In genomic region chr4:184343400-184344177, GRCh38 we compare ENCODE assay signal across 8 cellular contexts.
A peak's percentile ranks its signal among the peaks of the same experiment; 100 is the strongest.
DNase-seq lines count a peak whose midpoint lies in the region; ATAC-seq and TF ChIP-seq lines count a peak whose summit lies in the region.

No MANE protein-coding gene starts in this region.

- H3K4me1 Mint-ChIP-seq in osteocyte (ENCODE audit: unreplicated experiment), result peaks cover 17% of the 10 kb centered on the region

- intact Hi-C loops in heart left ventricle (cut with DNase I), result loop anchor here in 6 of 10 donors (2.0 to 10.0 kb wide), 5 partner anchors 41 to 301 kb away; partner anchors contain the start of genes IRF2 (in 3 of the 6), CASP3 (in 1 of the 6) and PRIMPOL (in 1 of the 6)

- H3K9ac ChIP-seq in GM23248 (peak overlapping the region; percentile 69), MM.1S (ENCODE audit: low read length) (peak overlapping the region; percentile 68)

- POLR2A ChIA-PET in GM10248 (lab: Yijun Ruan, JAX), result interaction anchor here (1.0 to 1.7 kb wide), 2 partner anchors 10 to 63 kb away, joined by 3 to 4 read pairs; no protein-coding TSS in a partner anchor

- H3K4me2 ChIP-seq in GM23248 (ENCODE audit: unreplicated experiment) (peak overlapping the region; percentile 82), MM.1S (ENCODE audit: low read depth, low read length) (peak overlapping the region; percentile 92)

- WGBS in GM23248 (ENCODE audit: low coverage in 1 of 2, low lambda C conversion rate in 2 of 2, missing lambda C conversion rate in 2 of 2), 2 experiments, result 1 to 2% methylated on average over 20 of the region's 20 CpGs
- WGBS in heart left ventricle, 4 donors, result 2 to 5% (median 2%) methylated on average over 20 of the region's 20 CpGs

- H3F3A ChIP-seq in GM23248 (ENCODE audit: insufficient read depth) (no peaks in the 10 kb centered on the region), MM.1S (ENCODE audit: insufficient read depth, low read length) (peaks cover 52% of the 10 kb centered on the region)

- H3K27ac ChIP-seq in GM23248, result peak overlapping the region; percentile 1; the same call in 1 of the 2 replicates
- H3K27ac ChIP-seq in MM.1S (ENCODE audit: low read length), result peak overlapping the region; percentile 86
- peak overlapping the region in 11 of 12 donors; percentile 71 to 94 (median 85) for H3K27ac ChIP-seq in heart left ventricle

- in situ Hi-C loops in GM23248 (cut with MboI), result no loop called here

- no peaks in the 10 kb centered on the region for H3K36me3 ChIP-seq in GM23248 (ENCODE audit: low read depth)
- H3K36me3 ChIP-seq in MM.1S (replicated peaks; ENCODE audit: insufficient read depth, low read length), result no peaks in the 10 kb centered on the region
- H3K36me3 ChIP-seq in heart left ventricle, result no peaks in the 10 kb centered on the region

- no peak for TF ChIP-seq CTCF in MM.1S (IDR thresholded peaks at IDR 0.05; ENCODE audit: low read length)
- TF ChIP-seq CTCF in heart left ventricle (IDR thresholded peaks at IDR 0.05), result no peak
- no peak for TF ChIP-seq CTCF in osteocyte (IDR thresholded peaks at IDR 0.05)
- no peak for TF ChIP-seq CTCF in GM10248 (IDR thresholded peaks at IDR 0.05; ENCODE audit: control extremely low read depth, extremely low read depth, low read depth, missing control alignments)

- H3K27ac Mint-ChIP-seq in osteocyte (ENCODE audit: unreplicated experiment), result peak overlapping the region; percentile 83

- H3K9me3 Mint-ChIP-seq in osteocyte (ENCODE audit: unreplicated experiment), result no peaks in the 10 kb centered on the region

- DNase-seq in DMS79 treated with DMSO at 0.1 percent for 48 hours (lab: John Stamatoyannopoulos, UW), result peak; percentile 62
- peak; percentile 89 for DNase-seq in GM23248
- DNase-seq in MM.1S, result peak; percentile 85
- DNase-seq in SK-N-DZ (ENCODE audit: low spot score), result peak; percentile 76
- peak; percentile 75 for DNase-seq in amniotic stem cell (lab: John Stamatoyannopoulos, UW)
- DNase-seq in heart left ventricle, result peak; percentile 75 to 85 (median 83)
- no peak for DNase-seq in osteocyte (ENCODE audit: extremely low spot score, unreplicated experiment)
- DNase-seq in GM10248 (ENCODE audit: extremely low spot score), result no peak

- H3K36me3 Mint-ChIP-seq in osteocyte (ENCODE audit: unreplicated experiment), result no peaks in the 10 kb centered on the region

- H3K4me1 ChIP-seq in GM23248 (ENCODE audit: insufficient read depth) (no peaks in the 10 kb centered on the region), MM.1S (ENCODE audit: low read length) (peaks cover 49% of the 10 kb centered on the region), heart left ventricle (peaks cover 8 to 71% (median 46%) of the 10 kb centered on the region in 12 donors)

- H3K9me2 ChIP-seq in GM23248 (ENCODE audit: insufficient read depth) (no peaks in the 10 kb centered on the region), MM.1S (replicated peaks; ENCODE audit: insufficient read depth, low read length) (no peaks in the 10 kb centered on the region)

- H3K9me3 ChIP-seq in GM23248 (ENCODE audit: low read depth), result no peaks in the 10 kb centered on the region
- H3K9me3 ChIP-seq in MM.1S (replicated peaks; ENCODE audit: insufficient read depth, low read length), result no peaks in the 10 kb centered on the region
- H3K9me3 ChIP-seq in heart left ventricle, result peaks cover 0 to 4% (median 0%) of the 10 kb centered on the region in 12 donors

- H2AFZ ChIP-seq in GM23248 (peak overlapping the region; percentile 95), MM.1S (ENCODE audit: low read length) (peak overlapping the region; percentile 38)

- no peak for TF ChIP-seq POLR2A in heart left ventricle (IDR thresholded peaks at IDR 0.05)

- ATAC-seq in heart left ventricle, result peak; percentile 75 to 84 (median 76)

- H3K4me3 Mint-ChIP-seq in osteocyte (ENCODE audit: unreplicated experiment), result peak overlapping the region; percentile 95

- H3K4me3 ChIP-seq in GM23248 (peak overlapping the region; percentile 86), MM.1S (ENCODE audit: low read length) (peak overlapping the region; percentile 60), heart left ventricle (peak overlapping the region; percentile 31 to 77 (median 62))

- H4K20me1 ChIP-seq in GM23248 (ENCODE audit: insufficient read depth) (no peaks in the 10 kb centered on the region), MM.1S (ENCODE audit: insufficient read depth, low read length) (no peaks in the 10 kb centered on the region)

- CTCF ChIA-PET in GM10248 (lab: Yijun Ruan, JAX), result interaction anchor here (0.8 to 4.2 kb wide), 11 partner anchors 8 to 77 kb away, joined by 3 to 17 read pairs (median 5); no protein-coding TSS in a partner anchor

- no peaks in the 10 kb centered on the region for H3K27me3 Mint-ChIP-seq in osteocyte (ENCODE audit: unreplicated experiment)

- H3K79me2 ChIP-seq in GM23248 (ENCODE audit: insufficient read depth) (no peaks in the 10 kb centered on the region), MM.1S (ENCODE audit: low read length) (no peaks in the 10 kb centered on the region)

- H3K27me3 ChIP-seq in GM23248 (replicated peaks; ENCODE audit: insufficient read depth) (no peaks in the 10 kb centered on the region), MM.1S (replicated peaks; ENCODE audit: insufficient read depth, low read length) (no peaks in the 10 kb centered on the region), heart left ventricle (no peaks in the 10 kb centered on the region)

Comparison
In these comparisons a context has a peak if more than half of its experiments do, and no peak if none do; other contexts are left out.
1. DNase-seq: peak in DMS79 treated with DMSO at 0.1 percent for 48 hours (single experiment), GM23248 (single experiment), MM.1S (single experiment), SK-N-DZ (single experiment), amniotic stem cell (single experiment) and heart left ventricle (5 of 5); none in osteocyte (single experiment) and GM10248 (single experiment).
2. H3K27ac ChIP-seq: peak in every context shown above with its lines; median percentile 86 in MM.1S; 85 in heart left ventricle; 1 in GM23248.
3. Peak in every context shown above with its lines, with median percentiles within 50 percentile points of each other: H3K4me3 ChIP-seq.